In the genomic region with DNA sequence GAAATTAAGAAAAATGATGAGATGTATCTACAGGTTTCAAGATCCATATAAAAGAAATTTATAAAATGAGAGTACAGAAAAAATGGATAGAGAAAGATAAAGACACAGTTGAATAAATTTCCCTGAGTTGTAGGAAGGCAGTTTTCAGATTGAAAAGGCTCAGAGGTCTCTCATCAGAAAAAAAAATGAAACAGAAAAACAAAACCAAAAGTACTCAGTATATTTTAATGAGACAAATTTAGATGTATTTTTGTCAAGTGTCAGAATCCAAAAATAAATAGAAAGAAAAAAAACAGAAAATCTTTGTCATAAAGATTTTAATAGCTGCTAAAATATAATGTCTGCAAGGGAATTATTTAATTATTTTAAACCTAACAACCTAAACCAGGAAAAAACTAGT, we compare ENCODE assay signal across 21 cellular contexts.
DNase-seq lines count a peak whose midpoint lies in the region; ATAC-seq, FAIRE-seq and TF ChIP-seq lines count a peak whose summit lies in the region.
"Had no signal": no experiment of that assay in that cellular context is flagged by ENCODE, and none has a peak within 500 bp of the region (broad histone marks: within the 10 kb centered on the region; RNA-seq: fewer than 3 reads in every experiment).

No MANE protein-coding gene starts in this region.

- no peaks in the 10 kb centered on the region for H3K27me3 ChIP-seq in small intestine (ENCODE audit: control insufficient read depth in 2 of 2, insufficient read depth in 2 of 2, low read length in 2 of 2)
- no peaks in the 10 kb centered on the region for H3K27me3 ChIP-seq in psoas muscle (ENCODE audit: insufficient read depth in 3 of 3, low read length in 2 of 3)
- H3K27me3 ChIP-seq: ascending aorta, colonic mucosa had no signal

- peaks cover 0 to 2% of the 10 kb centered on the region in 2 donors for H3K9me3 Mint-ChIP-seq in activated T-cell treated with anti-CD3 and anti-CD28 coated beads, Interleukin-2, amount 50 U/mL, for 72 hours
- no peaks in the 10 kb centered on the region for H3K9me3 Mint-ChIP-seq in activated T-cell treated with anti-CD3 and anti-CD28 coated beads, Interleukin-2, amount 50 U/mL, for 24 hours
- H3K9me3 Mint-ChIP-seq: GM23338 had no signal

- intact Hi-C loops in psoas muscle (cut with DNase I), result no loop called here

- no peaks in the 10 kb centered on the region for H3K4me1 Mint-ChIP-seq in activated T-cell treated with anti-CD3 and anti-CD28 coated beads, Interleukin-2, amount 50 U/mL, for 72 hours (ENCODE audit: low read depth)
- no peaks in the 10 kb centered on the region for H3K4me1 Mint-ChIP-seq in activated T-cell treated with anti-CD3 and anti-CD28 coated beads, Interleukin-2, amount 50 U/mL, for 24 hours (ENCODE audit: low read depth)
- H3K4me1 Mint-ChIP-seq: GM23338 had no signal

- no peak for ATAC-seq in activated T-cell treated with anti-CD3 and anti-CD28 coated beads, Interleukin-2, amount 50 U/mL, for 72 hours (replicated peaks in 1 of 2)
- ATAC-seq in GM21786 (IDR thresholded peaks at IDR 0.05; ENCODE audit: unreplicated experiment), result peak; percentile 71
- ATAC-seq in HG03159 (IDR thresholded peaks at IDR 0.05; ENCODE audit: unreplicated experiment), result peak; percentile 59
- ATAC-seq in psoas muscle, result no peak
- ATAC-seq: GM23338, heart right ventricle, left cardiac atrium, Panc1 had no signal

- H3K9me3 ChIP-seq in small intestine (ENCODE audit: control insufficient read depth, low read depth) (no peaks in the 10 kb centered on the region), psoas muscle (no peaks in the 10 kb centered on the region)
- H3K9me3 ChIP-seq: ascending aorta, colonic mucosa, heart right ventricle had no signal

- no peak for DNase-seq in activated T-cell treated with anti-CD3 and anti-CD28 coated beads, Interleukin-2, amount 50 U/mL, for 72 hours
- no peak for DNase-seq in activated T-cell treated with anti-CD3 and anti-CD28 coated beads, Interleukin-2, amount 50 U/mL, for 24 hours
- DNase-seq in small intestine (no peak), NCI-H1048 (lab: John Stamatoyannopoulos, UW) (no peak), psoas muscle (no peak)
- DNase-seq in activated CD8-positive, alpha-beta memory T cell treated with anti-CD3 and anti-CD28 coated beads for 24 hours, result no peak
- DNase-seq: activated effector memory CD4-positive, alpha-beta T cell treated with anti-CD3 and anti-CD28 coated beads, Interleukin-2, amount 50 U/mL, for 16 hours; colonic mucosa; heart right ventricle; left cardiac atrium; NCI-H1436; NCI-H446 treated with DMSO at 0.1 percent for 48 hours; stimulated activated naive CD4-positive, alpha-beta T cell treated with Interleukin-2 at 50 U/mL for 16 hours had no signal

- H3K4me1 ChIP-seq in small intestine (ENCODE audit: control insufficient read depth in 2 of 2, insufficient read depth in 1 of 2, low read depth in 1 of 2, low read length in 1 of 2), result no peaks in the 10 kb centered on the region
- no peaks in the 10 kb centered on the region for H3K4me1 ChIP-seq in psoas muscle
- H3K4me1 ChIP-seq: ascending aorta, colonic mucosa, heart right ventricle had no signal

- no peak overlapping the region for H3K4me3 ChIP-seq in small intestine (ENCODE audit: low read depth in 1 of 2, low read length in 2 of 2)
- no peak overlapping the region for H3K4me3 ChIP-seq in psoas muscle
- H3K4me3 ChIP-seq: ascending aorta, colonic mucosa, GM23338, heart right ventricle, skin epidermis had no signal

- H3K4me3 Mint-ChIP-seq in activated T-cell treated with anti-CD3 and anti-CD28 coated beads, Interleukin-2, amount 50 U/mL, for 72 hours, result no peak overlapping the region
- no peak overlapping the region for H3K4me3 Mint-ChIP-seq in activated T-cell treated with anti-CD3 and anti-CD28 coated beads, Interleukin-2, amount 50 U/mL, for 24 hours
- H3K4me3 Mint-ChIP-seq: GM23338 had no signal

- TF ChIP-seq CTCF in psoas muscle (IDR thresholded peaks at IDR 0.05), result no peak

- H3K36me3 Mint-ChIP-seq in activated T-cell treated with anti-CD3 and anti-CD28 coated beads, Interleukin-2, amount 50 U/mL, for 72 hours (ENCODE audit: insufficient read depth in 2 of 2), result no peaks in the 10 kb centered on the region
- H3K36me3 Mint-ChIP-seq in activated T-cell treated with anti-CD3 and anti-CD28 coated beads, Interleukin-2, amount 50 U/mL, for 24 hours (ENCODE audit: low read depth), result no peaks in the 10 kb centered on the region

- no peak overlapping the region for H3K27ac ChIP-seq in small intestine (ENCODE audit: low read depth in 1 of 2, low read length in 1 of 2)
- H3K27ac ChIP-seq in psoas muscle, result no peak overlapping the region
- H3K27ac ChIP-seq: 22Rv1, ascending aorta, colonic mucosa, heart right ventricle, VCaP had no signal

- H3K27ac Mint-ChIP-seq in activated T-cell treated with anti-CD3 and anti-CD28 coated beads, Interleukin-2, amount 50 U/mL, for 72 hours, result peak overlapping the region; percentile 46
- no peak overlapping the region for H3K27ac Mint-ChIP-seq in activated T-cell treated with anti-CD3 and anti-CD28 coated beads, Interleukin-2, amount 50 U/mL, for 24 hours
- H3K27ac Mint-ChIP-seq: GM23338 had no signal

- no peaks in the 10 kb centered on the region for H3K36me3 ChIP-seq in small intestine (ENCODE audit: control insufficient read depth in 2 of 2, insufficient read depth in 2 of 2, low read length in 2 of 2)
- no peaks in the 10 kb centered on the region for H3K36me3 ChIP-seq in psoas muscle (ENCODE audit: insufficient read depth in 1 of 2, low read depth in 1 of 2)
- H3K36me3 ChIP-seq: ascending aorta, colonic mucosa, heart right ventricle had no signal

- FAIRE-seq in small intestine (lab: Jason Lieb, UNC), result peak; percentile 53

- H3K27me3 Mint-ChIP-seq in activated T-cell treated with anti-CD3 and anti-CD28 coated beads, Interleukin-2, amount 50 U/mL, for 72 hours (ENCODE audit: low read depth), result no peaks in the 10 kb centered on the region
- no peaks in the 10 kb centered on the region for H3K27me3 Mint-ChIP-seq in activated T-cell treated with anti-CD3 and anti-CD28 coated beads, Interleukin-2, amount 50 U/mL, for 24 hours

Comparison
In these comparisons a context has a peak if more than half of its experiments do, and no peak if none do; other contexts are left out.
1. ATAC-seq: peak in GM21786 (single experiment) and HG03159 (single experiment); none in activated T-cell treated with anti-CD3 and anti-CD28 coated beads, Interleukin-2, amount 50 U/mL, for 72 hours (0 of 2) and psoas muscle (0 of 4).